Comparison of ENCODE assay signal across 22 cellular contexts in the genomic region with DNA sequence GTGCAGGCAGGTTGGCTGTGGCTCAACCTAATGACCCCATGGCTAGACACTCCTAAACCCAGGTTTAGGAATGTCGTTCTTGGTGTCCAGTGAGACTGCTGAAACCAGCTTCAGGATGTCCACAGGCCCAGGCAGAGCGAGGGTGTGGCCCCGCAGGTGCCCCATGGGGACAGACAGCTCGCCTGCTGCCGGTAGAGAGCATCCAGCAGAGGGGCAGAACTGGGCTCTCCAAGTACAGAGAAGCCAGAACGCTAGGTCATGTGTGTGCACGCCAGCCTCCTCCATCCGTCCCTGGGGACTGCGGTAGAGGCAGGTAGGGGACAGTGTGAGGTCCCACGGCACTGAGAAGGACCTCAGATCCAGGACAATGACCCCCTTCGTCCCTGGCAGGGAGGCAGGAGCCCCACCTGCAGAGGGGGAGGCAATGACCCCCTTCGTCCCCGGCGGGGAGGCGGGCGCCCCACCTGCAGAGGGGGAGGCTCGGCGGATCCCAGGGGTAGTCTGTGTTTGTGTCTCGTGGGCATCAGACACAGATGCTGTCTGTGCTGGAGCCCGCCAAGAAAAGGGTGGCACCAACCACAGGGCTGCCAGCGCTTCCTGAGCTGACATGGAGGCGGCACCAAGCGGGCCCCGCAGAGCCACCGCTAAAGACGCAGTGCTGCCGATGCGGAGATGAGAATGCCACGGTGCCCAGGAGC.
DNase-seq lines count a peak whose midpoint lies in the region; ATAC-seq and TF ChIP-seq lines count a peak whose summit lies in the region.
"Had no signal": no experiment of that assay in that cellular context is flagged by ENCODE, and none has a peak within 500 bp of the region (broad histone marks: within the 10 kb centered on the region; RNA-seq: fewer than 3 reads in every experiment).

No MANE protein-coding gene starts in this region.

- H3K4me1 Mint-ChIP-seq in chondrocyte (ENCODE audit: low read depth) = no peaks in the 10 kb centered on the region
- H3K4me1 Mint-ChIP-seq in natural killer cell treated with Interleukin-12 subunit alpha and Interleukin-12 subunit beta and Interleukin-15 and Interleukin-18, amount 100 ng/mL, for 72 hours (ENCODE audit: low read depth in 2 of 2) = peaks cover 0 to 3% of the 10 kb centered on the region in 2 donors

- no peak overlapping the region for H3K4me3 ChIP-seq in HEK293 (ENCODE audit: low read depth, low read length)
- H3K4me3 ChIP-seq: esophagus muscularis mucosa, lung, thoracic aorta had no signal

- H3K4me1 ChIP-seq in HEK293 (ENCODE audit: control insufficient read depth, insufficient read depth, low read length) = no peaks in the 10 kb centered on the region
- H3K4me1 ChIP-seq: BE2C, breast epithelium, esophagus muscularis mucosa had no signal

- no peak for ATAC-seq in natural killer cell treated with Interleukin-12 subunit alpha and Interleukin-12 subunit beta and Interleukin-15 and Interleukin-18, amount 100 ng/mL, for 72 hours

- in situ Hi-C loops in GM13976 (cut with MboI; ENCODE audit: low sequenced_read_pairs, unreplicated experiment) = no loop called here
- in situ Hi-C loops in G401 (cut with HindIII; ENCODE audit: low sequenced_read_pairs) = no loop called here

- H3K9me3 ChIP-seq in HEK293 (ENCODE audit: control insufficient read depth, insufficient read depth, low read depth, low read length) = no peaks in the 10 kb centered on the region
- H3K9me3 ChIP-seq: BE2C, breast epithelium, esophagus muscularis mucosa, SK-N-SH, thoracic aorta had no signal

- TF ChIP-seq CTCF in HEK293 (tag by site-specific recombination; IDR thresholded peaks at IDR 0.05) = no peak
- no peak for TF ChIP-seq CTCF in chondrocyte (IDR thresholded peaks at IDR 0.05)
- TF ChIP-seq CTCF in GM13976 (IDR thresholded peaks at IDR 0.05; ENCODE audit: borderline replicate concordance, control extremely low read depth, extremely low read depth, insufficient read depth, missing control alignments) = no peak

- no peaks in the 10 kb centered on the region for H3K9me3 Mint-ChIP-seq in chondrocyte (ENCODE audit: low read depth)
- no peaks in the 10 kb centered on the region for H3K9me3 Mint-ChIP-seq in natural killer cell treated with Interleukin-12 subunit alpha and Interleukin-12 subunit beta and Interleukin-15 and Interleukin-18, amount 100 ng/mL, for 72 hours
- H3K9me3 Mint-ChIP-seq: activated CD4-positive, alpha-beta T cell treated with anti-CD3 and anti-CD28 coated beads, Interleukin-2, amount 10 ng/mL, durations not matched to agents 24 days and 14 days had no signal

- DNase-seq in NCI-H2171 treated with DMSO at 0.1 percent for 48 hours (lab: John Stamatoyannopoulos, UW) (peak; percentile 45), NCI-H2171 (lab: John Stamatoyannopoulos, UW) (no peak), chondrocyte (ENCODE audit: low spot score) (peak; percentile 83), GM13976 (ENCODE audit: low spot score) (no peak), NCI-H446 treated with DMSO at 0.1 percent for 48 hours (lab: John Stamatoyannopoulos, UW) (no peak), G401 (ENCODE audit: low spot score) (no peak)
- peak; percentile 42 for DNase-seq in natural killer cell treated with Interleukin-12 subunit alpha and Interleukin-12 subunit beta and Interleukin-15 and Interleukin-18, amount 100 ng/mL, for 72 hours (ENCODE audit: low spot score)
- DNase-seq: activated CD4-positive, alpha-beta T cell treated with anti-CD3 and anti-CD28 coated beads, Interleukin-2, amount 10 ng/mL, durations not matched to agents 24 days and 14 days; activated naive CD4-positive, alpha-beta T cell treated with anti-CD3 and anti-CD28 coated beads, Interleukin-2, amount 50 U/mL, for 16 hours; activated T-cell treated with anti-CD3 and anti-CD28 coated beads for 4 hours; BE2C; DMS 273 treated with DMSO at 0.1 percent for 48 hours; NCI-H1436; NCI-H774; SK-N-SH had no signal

- H3K27ac Mint-ChIP-seq in chondrocyte (ENCODE audit: unreplicated experiment) = no peak overlapping the region
- H3K27ac Mint-ChIP-seq in natural killer cell treated with Interleukin-12 subunit alpha and Interleukin-12 subunit beta and Interleukin-15 and Interleukin-18, amount 100 ng/mL, for 72 hours = no peak overlapping the region
- H3K27ac Mint-ChIP-seq: activated CD4-positive, alpha-beta T cell treated with anti-CD3 and anti-CD28 coated beads, Interleukin-2, amount 10 ng/mL, durations not matched to agents 24 days and 14 days; progenitor cell of endocrine pancreas had no signal

- H3K27me3 Mint-ChIP-seq in chondrocyte (ENCODE audit: low read depth) = peaks cover 25% of the 10 kb centered on the region
- peaks cover 0 to 2% of the 10 kb centered on the region in 2 donors for H3K27me3 Mint-ChIP-seq in natural killer cell treated with Interleukin-12 subunit alpha and Interleukin-12 subunit beta and Interleukin-15 and Interleukin-18, amount 100 ng/mL, for 72 hours
- H3K27me3 Mint-ChIP-seq: activated CD4-positive, alpha-beta T cell treated with anti-CD3 and anti-CD28 coated beads, Interleukin-2, amount 10 ng/mL, durations not matched to agents 24 days and 14 days had no signal

- CTCF ChIA-PET in HEK293 (lab: Yijun Ruan, JAX) = no interaction called here

- H3K36me3 Mint-ChIP-seq in chondrocyte (ENCODE audit: low read depth) = no peaks in the 10 kb centered on the region
- no peaks in the 10 kb centered on the region for H3K36me3 Mint-ChIP-seq in natural killer cell treated with Interleukin-12 subunit alpha and Interleukin-12 subunit beta and Interleukin-15 and Interleukin-18, amount 100 ng/mL, for 72 hours

- H3K4me3 Mint-ChIP-seq in chondrocyte (ENCODE audit: unreplicated experiment) = no peak overlapping the region
- H3K4me3 Mint-ChIP-seq in natural killer cell treated with Interleukin-12 subunit alpha and Interleukin-12 subunit beta and Interleukin-15 and Interleukin-18, amount 100 ng/mL, for 72 hours = no peak overlapping the region
- H3K4me3 Mint-ChIP-seq: activated CD4-positive, alpha-beta T cell treated with anti-CD3 and anti-CD28 coated beads, Interleukin-2, amount 10 ng/mL, durations not matched to agents 24 days and 14 days had no signal

- POLR2A ChIA-PET in HEK293 (lab: Yijun Ruan, JAX) = no interaction called here

- no peaks in the 10 kb centered on the region for H3K36me3 ChIP-seq in HEK293 (ENCODE audit: control insufficient read depth in 2 of 2, insufficient read depth in 1 of 2, low read length in 2 of 2)
- H3K36me3 ChIP-seq: BE2C, breast epithelium, esophagus muscularis mucosa, thoracic aorta had no signal

- no peak overlapping the region for H3K27ac ChIP-seq in HEK293 (ENCODE audit: extremely low read depth, low read depth, low read length)
- H3K27ac ChIP-seq: 22Rv1, breast epithelium, esophagus muscularis mucosa, thoracic aorta had no signal

TF ChIP-seq in HEK293, 187 proteins besides CTCF, POLR2A, EP300 and RAD21:
- no peak for TF ChIP-seq KLF16 (tag by site-specific recombination; IDR thresholded peaks at IDR 0.05)
- TF ChIP-seq ZFP37 (tag by site-specific recombination; IDR thresholded peaks at IDR 0.05) = no peak
- TF ChIP-seq, protein P1, sequence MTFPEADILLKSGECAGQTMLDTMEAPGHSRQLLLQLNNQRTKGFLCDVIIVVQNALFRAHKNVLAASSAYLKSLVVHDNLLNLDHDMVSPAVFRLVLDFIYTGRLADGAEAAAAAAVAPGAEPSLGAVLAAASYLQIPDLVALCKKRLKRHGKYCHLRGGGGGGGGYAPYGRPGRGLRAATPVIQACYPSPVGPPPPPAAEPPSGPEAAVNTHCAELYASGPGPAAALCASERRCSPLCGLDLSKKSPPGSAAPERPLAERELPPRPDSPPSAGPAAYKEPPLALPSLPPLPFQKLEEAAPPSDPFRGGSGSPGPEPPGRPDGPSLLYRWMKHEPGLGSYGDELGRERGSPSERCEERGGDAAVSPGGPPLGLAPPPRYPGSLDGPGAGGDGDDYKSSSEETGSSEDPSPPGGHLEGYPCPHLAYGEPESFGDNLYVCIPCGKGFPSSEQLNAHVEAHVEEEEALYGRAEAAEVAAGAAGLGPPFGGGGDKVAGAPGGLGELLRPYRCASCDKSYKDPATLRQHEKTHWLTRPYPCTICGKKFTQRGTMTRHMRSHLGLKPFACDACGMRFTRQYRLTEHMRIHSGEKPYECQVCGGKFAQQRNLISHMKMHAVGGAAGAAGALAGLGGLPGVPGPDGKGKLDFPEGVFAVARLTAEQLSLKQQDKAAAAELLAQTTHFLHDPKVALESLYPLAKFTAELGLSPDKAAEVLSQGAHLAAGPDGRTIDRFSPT (tag by site-specific recombination; IDR thresholded peaks at IDR 0.05) = 0 out of 2 replicates have a peak, but pooled peaks have one; percentile 17
- peak; percentile 18; the same call in 1 of the 2 replicates for TF ChIP-seq GLIS1 (tag by site-specific recombination; IDR thresholded peaks at IDR 0.05)
- TF ChIP-seq ZNF239 (tag by site-specific recombination; IDR thresholded peaks at IDR 0.05) = no peak
- no peak for TF ChIP-seq ZNF169 (tag by site-specific recombination; IDR thresholded peaks at IDR 0.05)
- TF ChIP-seq ZNF600 (tag by site-specific recombination; IDR thresholded peaks at IDR 0.05) = 0 out of 2 replicates have a peak, but pooled peaks have one; percentile 31
- no peak for TF ChIP-seq MEIS1 (CRISPR knock-in tag; IDR thresholded peaks at IDR 0.05; ENCODE audit: borderline replicate concordance)

Comparison
In these comparisons a context has a peak if more than half of its experiments do, and no peak if none do; other contexts are left out.
1. DNase-seq: peak in NCI-H2171 treated with DMSO at 0.1 percent for 48 hours (single experiment), chondrocyte (single experiment) and natural killer cell treated with Interleukin-12 subunit alpha and Interleukin-12 subunit beta and Interleukin-15 and Interleukin-18, amount 100 ng/mL, for 72 hours (single experiment); none in NCI-H2171 (single experiment), GM13976 (single experiment), NCI-H446 treated with DMSO at 0.1 percent for 48 hours (single experiment) and G401 (single experiment).